ENCODE assay signal across 1 cellular context in the genomic region with DNA sequence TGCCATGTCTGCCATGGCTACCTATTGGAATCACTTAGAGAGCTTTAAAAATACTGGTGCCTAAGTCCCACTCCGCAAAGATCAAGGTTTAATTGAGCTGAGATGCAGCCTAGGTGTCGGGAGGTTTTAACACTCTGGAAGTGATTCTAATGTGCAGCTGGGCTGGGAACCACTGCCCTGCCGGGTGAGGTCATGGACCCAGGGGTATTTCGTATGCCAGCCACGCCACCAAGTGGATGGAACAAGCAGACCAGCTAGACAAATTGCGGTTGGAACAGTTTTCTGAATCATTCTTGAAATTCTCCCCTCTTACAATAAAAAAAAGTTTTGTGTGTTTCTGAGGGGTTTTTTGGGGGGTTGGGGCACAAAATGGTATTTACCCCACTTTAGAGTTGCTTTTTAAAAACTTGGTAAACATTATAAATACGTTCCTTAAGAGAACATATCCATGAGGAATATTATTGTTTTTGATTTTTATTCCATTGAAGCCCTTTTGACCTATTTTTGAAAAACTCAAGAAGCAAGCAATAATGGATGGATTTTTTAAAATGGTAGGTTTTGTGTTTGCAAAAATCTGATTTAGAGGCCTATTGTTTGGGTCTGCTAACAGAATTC.
A peak's percentile ranks its signal among the peaks of the same experiment; 100 is the strongest.
TF ChIP-seq lines count a peak whose summit lies in the region.

No MANE protein-coding gene starts in this region.

TF ChIP-seq in H1, 55 proteins besides CTCF, POLR2A, EP300 and RAD21 (continued from another document):
- TF ChIP-seq, protein P1, sequence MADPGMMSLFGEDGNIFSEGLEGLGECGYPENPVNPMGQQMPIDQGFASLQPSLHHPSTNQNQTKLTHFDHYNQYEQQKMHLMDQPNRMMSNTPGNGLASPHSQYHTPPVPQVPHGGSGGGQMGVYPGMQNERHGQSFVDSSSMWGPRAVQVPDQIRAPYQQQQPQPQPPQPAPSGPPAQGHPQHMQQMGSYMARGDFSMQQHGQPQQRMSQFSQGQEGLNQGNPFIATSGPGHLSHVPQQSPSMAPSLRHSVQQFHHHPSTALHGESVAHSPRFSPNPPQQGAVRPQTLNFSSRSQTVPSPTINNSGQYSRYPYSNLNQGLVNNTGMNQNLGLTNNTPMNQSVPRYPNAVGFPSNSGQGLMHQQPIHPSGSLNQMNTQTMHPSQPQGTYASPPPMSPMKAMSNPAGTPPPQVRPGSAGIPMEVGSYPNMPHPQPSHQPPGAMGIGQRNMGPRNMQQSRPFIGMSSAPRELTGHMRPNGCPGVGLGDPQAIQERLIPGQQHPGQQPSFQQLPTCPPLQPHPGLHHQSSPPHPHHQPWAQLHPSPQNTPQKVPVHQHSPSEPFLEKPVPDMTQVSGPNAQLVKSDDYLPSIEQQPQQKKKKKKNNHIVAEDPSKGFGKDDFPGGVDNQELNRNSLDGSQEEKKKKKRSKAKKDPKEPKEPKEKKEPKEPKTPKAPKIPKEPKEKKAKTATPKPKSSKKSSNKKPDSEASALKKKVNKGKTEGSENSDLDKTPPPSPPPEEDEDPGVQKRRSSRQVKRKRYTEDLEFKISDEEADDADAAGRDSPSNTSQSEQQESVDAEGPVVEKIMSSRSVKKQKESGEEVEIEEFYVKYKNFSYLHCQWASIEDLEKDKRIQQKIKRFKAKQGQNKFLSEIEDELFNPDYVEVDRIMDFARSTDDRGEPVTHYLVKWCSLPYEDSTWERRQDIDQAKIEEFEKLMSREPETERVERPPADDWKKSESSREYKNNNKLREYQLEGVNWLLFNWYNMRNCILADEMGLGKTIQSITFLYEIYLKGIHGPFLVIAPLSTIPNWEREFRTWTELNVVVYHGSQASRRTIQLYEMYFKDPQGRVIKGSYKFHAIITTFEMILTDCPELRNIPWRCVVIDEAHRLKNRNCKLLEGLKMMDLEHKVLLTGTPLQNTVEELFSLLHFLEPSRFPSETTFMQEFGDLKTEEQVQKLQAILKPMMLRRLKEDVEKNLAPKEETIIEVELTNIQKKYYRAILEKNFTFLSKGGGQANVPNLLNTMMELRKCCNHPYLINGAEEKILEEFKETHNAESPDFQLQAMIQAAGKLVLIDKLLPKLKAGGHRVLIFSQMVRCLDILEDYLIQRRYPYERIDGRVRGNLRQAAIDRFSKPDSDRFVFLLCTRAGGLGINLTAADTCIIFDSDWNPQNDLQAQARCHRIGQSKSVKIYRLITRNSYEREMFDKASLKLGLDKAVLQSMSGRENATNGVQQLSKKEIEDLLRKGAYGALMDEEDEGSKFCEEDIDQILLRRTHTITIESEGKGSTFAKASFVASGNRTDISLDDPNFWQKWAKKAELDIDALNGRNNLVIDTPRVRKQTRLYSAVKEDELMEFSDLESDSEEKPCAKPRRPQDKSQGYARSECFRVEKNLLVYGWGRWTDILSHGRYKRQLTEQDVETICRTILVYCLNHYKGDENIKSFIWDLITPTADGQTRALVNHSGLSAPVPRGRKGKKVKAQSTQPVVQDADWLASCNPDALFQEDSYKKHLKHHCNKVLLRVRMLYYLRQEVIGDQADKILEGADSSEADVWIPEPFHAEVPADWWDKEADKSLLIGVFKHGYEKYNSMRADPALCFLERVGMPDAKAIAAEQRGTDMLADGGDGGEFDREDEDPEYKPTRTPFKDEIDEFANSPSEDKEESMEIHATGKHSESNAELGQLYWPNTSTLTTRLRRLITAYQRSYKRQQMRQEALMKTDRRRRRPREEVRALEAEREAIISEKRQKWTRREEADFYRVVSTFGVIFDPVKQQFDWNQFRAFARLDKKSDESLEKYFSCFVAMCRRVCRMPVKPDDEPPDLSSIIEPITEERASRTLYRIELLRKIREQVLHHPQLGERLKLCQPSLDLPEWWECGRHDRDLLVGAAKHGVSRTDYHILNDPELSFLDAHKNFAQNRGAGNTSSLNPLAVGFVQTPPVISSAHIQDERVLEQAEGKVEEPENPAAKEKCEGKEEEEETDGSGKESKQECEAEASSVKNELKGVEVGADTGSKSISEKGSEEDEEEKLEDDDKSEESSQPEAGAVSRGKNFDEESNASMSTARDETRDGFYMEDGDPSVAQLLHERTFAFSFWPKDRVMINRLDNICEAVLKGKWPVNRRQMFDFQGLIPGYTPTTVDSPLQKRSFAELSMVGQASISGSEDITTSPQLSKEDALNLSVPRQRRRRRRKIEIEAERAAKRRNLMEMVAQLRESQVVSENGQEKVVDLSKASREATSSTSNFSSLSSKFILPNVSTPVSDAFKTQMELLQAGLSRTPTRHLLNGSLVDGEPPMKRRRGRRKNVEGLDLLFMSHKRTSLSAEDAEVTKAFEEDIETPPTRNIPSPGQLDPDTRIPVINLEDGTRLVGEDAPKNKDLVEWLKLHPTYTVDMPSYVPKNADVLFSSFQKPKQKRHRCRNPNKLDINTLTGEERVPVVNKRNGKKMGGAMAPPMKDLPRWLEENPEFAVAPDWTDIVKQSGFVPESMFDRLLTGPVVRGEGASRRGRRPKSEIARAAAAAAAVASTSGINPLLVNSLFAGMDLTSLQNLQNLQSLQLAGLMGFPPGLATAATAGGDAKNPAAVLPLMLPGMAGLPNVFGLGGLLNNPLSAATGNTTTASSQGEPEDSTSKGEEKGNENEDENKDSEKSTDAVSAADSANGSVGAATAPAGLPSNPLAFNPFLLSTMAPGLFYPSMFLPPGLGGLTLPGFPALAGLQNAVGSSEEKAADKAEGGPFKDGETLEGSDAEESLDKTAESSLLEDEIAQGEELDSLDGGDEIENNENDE (IDR thresholded peaks at IDR 0.05; ENCODE audit: insufficient replicate concordance, low read length) = no peak
- no peak for TF ChIP-seq CBX5 (IDR thresholded peaks at IDR 0.05; ENCODE audit: low read depth, low read length)
- no peak for TF ChIP-seq GTF2F1 (IDR thresholded peaks at IDR 0.05; ENCODE audit: borderline replicate concordance, low read depth, low read length)
- TF ChIP-seq HDAC6 (IDR thresholded peaks at IDR 0.05; ENCODE audit: low read depth, low read length) = no peak
- TF ChIP-seq SRF (IDR thresholded peaks at IDR 0.05; ENCODE audit: low read depth, low read length) = no peak
- TF ChIP-seq, protein P2, sequence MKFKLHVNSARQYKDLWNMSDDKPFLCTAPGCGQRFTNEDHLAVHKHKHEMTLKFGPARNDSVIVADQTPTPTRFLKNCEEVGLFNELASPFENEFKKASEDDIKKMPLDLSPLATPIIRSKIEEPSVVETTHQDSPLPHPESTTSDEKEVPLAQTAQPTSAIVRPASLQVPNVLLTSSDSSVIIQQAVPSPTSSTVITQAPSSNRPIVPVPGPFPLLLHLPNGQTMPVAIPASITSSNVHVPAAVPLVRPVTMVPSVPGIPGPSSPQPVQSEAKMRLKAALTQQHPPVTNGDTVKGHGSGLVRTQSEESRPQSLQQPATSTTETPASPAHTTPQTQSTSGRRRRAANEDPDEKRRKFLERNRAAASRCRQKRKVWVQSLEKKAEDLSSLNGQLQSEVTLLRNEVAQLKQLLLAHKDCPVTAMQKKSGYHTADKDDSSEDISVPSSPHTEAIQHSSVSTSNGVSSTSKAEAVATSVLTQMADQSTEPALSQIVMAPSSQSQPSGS (IDR thresholded peaks at IDR 0.05; ENCODE audit: low read length) = peak; percentile 87
- TF ChIP-seq CREB1 (IDR thresholded peaks at IDR 0.05) = peak; percentile 46; the same call in 1 of the 2 replicates
- TF ChIP-seq POU5F1 (IDR thresholded peaks at IDR 0.05; ENCODE audit: low read depth, low read length) = no peak
- no peak for TF ChIP-seq BCL11A (IDR thresholded peaks at IDR 0.05; ENCODE audit: low read depth in 2 of 2, low read length in 2 of 2)
- TF ChIP-seq SP4 (IDR thresholded peaks at IDR 0.05; ENCODE audit: low read length) = no peak
- no peak for TF ChIP-seq SIX5 (IDR thresholded peaks at IDR 0.05; ENCODE audit: low read depth, low read length)
- TF ChIP-seq SP2 (IDR thresholded peaks at IDR 0.05; ENCODE audit: low read length) = no peak
- TF ChIP-seq JUN (IDR thresholded peaks at IDR 0.05; ENCODE audit: low read depth, low read length) = peak; percentile 71
- peak; percentile 92 for TF ChIP-seq JUND (IDR thresholded peaks at IDR 0.05; ENCODE audit: low read length)
- TF ChIP-seq SP1 (IDR thresholded peaks at IDR 0.05; ENCODE audit: low read depth, low read length) = no peak
- TF ChIP-seq RXRA (IDR thresholded peaks at IDR 0.05; ENCODE audit: insufficient read depth, low read depth, low read length) = no peak
